In genomic region chr15:93088200-93088980, GRCh38 we compare ENCODE assay signal across 7 cellular contexts.
DNase-seq lines count a peak whose midpoint lies in the region; ATAC-seq and TF ChIP-seq lines count a peak whose summit lies in the region.

No MANE protein-coding gene starts in this region.

- H3K9me3 Mint-ChIP-seq in T-helper 2 cell treated with Interferon-gamma antibody and Interleukin-4, amounts not matched to agents 5 μg/mL and 100 μg/mL, for 36 hours, result no peaks in the 10 kb centered on the region
- H3K9me3 Mint-ChIP-seq in nephron progenitor cell, result no peaks in the 10 kb centered on the region

- H3K27me3 Mint-ChIP-seq in T-helper 2 cell treated with Interferon-gamma antibody and Interleukin-4, amounts not matched to agents 5 μg/mL and 100 μg/mL, for 36 hours (ENCODE audit: low read depth), result peaks cover 63% of the 10 kb centered on the region
- peaks cover 47% of the 10 kb centered on the region for H3K27me3 Mint-ChIP-seq in nephron progenitor cell (ENCODE audit: low read depth, poor library complexity)

- peak; percentile 21 for ATAC-seq in HG02870 (IDR thresholded peaks at IDR 0.05; ENCODE audit: unreplicated experiment)
- ATAC-seq in GM19397 (IDR thresholded peaks at IDR 0.05; ENCODE audit: unreplicated experiment), result no peak

- DNase-seq in GM13977 (ENCODE audit: low spot score) (peak; percentile 63), erythroblast (lab: John Stamatoyannopoulos, UW) (peak; percentile 12 to 26), nephron progenitor cell (peak; percentile 56), amniotic stem cell (lab: John Stamatoyannopoulos, UW) (no peak)
- no peak for DNase-seq in T-helper 2 cell treated with Interferon-gamma antibody and Interleukin-4, amounts not matched to agents 5 μg/mL and 100 μg/mL, for 36 hours (ENCODE audit: low spot score)

- in situ Hi-C loops in GM13977 (cut with MboI; ENCODE audit: low pct_unique_long_range_greater_than_20kb, low sequenced_read_pairs, unreplicated experiment), result no loop called here

- H3K36me3 Mint-ChIP-seq in T-helper 2 cell treated with Interferon-gamma antibody and Interleukin-4, amounts not matched to agents 5 μg/mL and 100 μg/mL, for 36 hours (ENCODE audit: low read depth), result no peaks in the 10 kb centered on the region
- H3K36me3 Mint-ChIP-seq in nephron progenitor cell (ENCODE audit: low read depth), result no peaks in the 10 kb centered on the region

- no peak overlapping the region for H3K27ac Mint-ChIP-seq in T-helper 2 cell treated with Interferon-gamma antibody and Interleukin-4, amounts not matched to agents 5 μg/mL and 100 μg/mL, for 36 hours
- H3K27ac Mint-ChIP-seq in nephron progenitor cell, result no peak overlapping the region

- peak overlapping the region; percentile 85 for H3K4me3 Mint-ChIP-seq in T-helper 2 cell treated with Interferon-gamma antibody and Interleukin-4, amounts not matched to agents 5 μg/mL and 100 μg/mL, for 36 hours
- H3K4me3 Mint-ChIP-seq in nephron progenitor cell, result peak overlapping the region; percentile 86

- TF ChIP-seq POLR2A in erythroblast (IDR thresholded peaks at IDR 0.05; ENCODE audit: low read length), result no peak

- no peak for TF ChIP-seq CTCF in GM13977 (IDR thresholded peaks at IDR 0.05; ENCODE audit: extremely low read depth, insufficient read depth, missing control alignments)
- no peak for TF ChIP-seq CTCF in nephron progenitor cell (IDR thresholded peaks at IDR 0.05)

- peaks cover 7% of the 10 kb centered on the region for H3K4me1 Mint-ChIP-seq in T-helper 2 cell treated with Interferon-gamma antibody and Interleukin-4, amounts not matched to agents 5 μg/mL and 100 μg/mL, for 36 hours (ENCODE audit: low read depth)
- H3K4me1 Mint-ChIP-seq in nephron progenitor cell, result peaks cover 41% of the 10 kb centered on the region

Comparison
In these comparisons a context has a peak if more than half of its experiments do, and no peak if none do; other contexts are left out.
1. DNase-seq: peak in GM13977 (single experiment), erythroblast (2 of 2) and nephron progenitor cell (single experiment); none in T-helper 2 cell treated with Interferon-gamma antibody and Interleukin-4, amounts not matched to agents 5 μg/mL and 100 μg/mL, for 36 hours (single experiment) and amniotic stem cell (single experiment).